In the genomic region with DNA sequence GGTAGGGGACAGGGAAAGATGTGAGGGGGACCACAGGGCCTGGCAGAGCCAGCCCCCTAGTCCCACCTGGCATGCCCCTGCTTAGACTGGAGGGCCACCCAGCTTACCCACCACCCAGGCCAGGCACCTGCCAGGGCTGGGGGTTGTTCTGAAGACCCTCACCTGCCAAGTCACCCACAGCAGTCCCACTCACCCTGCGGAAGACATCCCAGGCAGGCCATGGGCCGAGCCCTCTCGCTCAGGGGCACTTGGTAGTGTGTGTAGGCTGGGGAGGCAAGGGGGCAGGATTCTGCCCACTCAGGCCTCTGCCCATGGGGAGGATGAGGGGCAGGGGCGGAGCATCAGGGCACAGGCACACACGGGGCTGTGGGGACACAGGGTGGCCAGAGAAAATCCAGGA, we compare ENCODE assay signal across 12 cellular contexts. TPM values are rescaled to one million over a fixed set of nuclear protein-coding genes. Genes with fewer than 3 reads are reported as not detected.
A peak's percentile ranks its signal among the peaks of the same experiment; 100 is the strongest.
DNase-seq lines count a peak whose midpoint lies in the region; ATAC-seq and TF ChIP-seq lines count a peak whose summit lies in the region.
"Had no signal": no experiment of that assay in that cellular context is flagged by ENCODE, and none has a peak within 500 bp of the region (broad histone marks: within the 10 kb centered on the region; RNA-seq: fewer than 3 reads in every experiment).

No MANE protein-coding gene starts in this region.

- no peak for TF ChIP-seq POLR2A in transverse colon (IDR thresholded peaks at IDR 0.05)

- H3K36me3 ChIP-seq in RWPE2 (ENCODE audit: low read depth) (peaks cover 12% of the 10 kb centered on the region), esophagus (ENCODE audit: control insufficient read depth in 2 of 2, insufficient read depth in 2 of 2, low read length in 1 of 2) (no peaks in the 10 kb centered on the region), transverse colon (no peaks in the 10 kb centered on the region)

- peak overlapping the region; percentile 85 to 94 (median 93) for H3K27ac Mint-ChIP-seq in nephron
- H3K27ac Mint-ChIP-seq: CD4-positive, alpha-beta memory T cell; naive thymus-derived CD4-positive, alpha-beta T cell had no signal

- H3K9me3 ChIP-seq in RWPE2 (ENCODE audit: severe bottlenecking) (no peaks in the 10 kb centered on the region), esophagus (ENCODE audit: control insufficient read depth in 2 of 2, insufficient read depth in 1 of 2, low read depth in 1 of 2, low read length in 1 of 2) (no peaks in the 10 kb centered on the region), transverse colon (no peaks in the 10 kb centered on the region)

- no peak for ATAC-seq in RWPE2 (ENCODE audit: low read depth)
- ATAC-seq in GM21381 (IDR thresholded peaks at IDR 0.05; ENCODE audit: unreplicated experiment): no peak
- ATAC-seq: naive thymus-derived CD4-positive, alpha-beta T cell had no signal

- TF ChIP-seq CTCF in RWPE2 (IDR thresholded peaks at IDR 0.05; ENCODE audit: poor library complexity, severe bottlenecking): no peak
- no peak for TF ChIP-seq CTCF in nephron (IDR thresholded peaks at IDR 0.05; ENCODE audit: unreplicated experiment in 3 of 3)
- no peak for TF ChIP-seq CTCF in transverse colon (IDR thresholded peaks at IDR 0.05)

- H3K4me3 ChIP-seq in RWPE2 (ENCODE audit: severe bottlenecking) (no peak overlapping the region), esophagus (ENCODE audit: low read depth in 1 of 2, low read length in 2 of 2) (no peak overlapping the region), transverse colon (peak overlapping the region in 1 of 4 donors; percentile 19)

- H3K4me3 Mint-ChIP-seq in nephron: peak overlapping the region in 2 of 3 experiments; percentile 39 to 44
- H3K4me3 Mint-ChIP-seq: naive thymus-derived CD4-positive, alpha-beta T cell had no signal

- intact Hi-C loops in transverse colon (cut with DNase I; ENCODE audit: low total_unique reads): no loop called here

- H3K9me3 Mint-ChIP-seq in nephron: no peaks in the 10 kb centered on the region
- H3K9me3 Mint-ChIP-seq: CD4-positive, alpha-beta memory T cell; naive thymus-derived CD4-positive, alpha-beta T cell had no signal

- in situ Hi-C loops in transverse colon (cut with MboI; ENCODE audit: low pct_ligation_motif_present in 1 of 4, low pct_unique_long_range_greater_than_20kb in 1 of 4, low sequenced_read_pairs in 3 of 4): no loop called here

- TF ChIP-seq EP300 in transverse colon (IDR thresholded peaks at IDR 0.05; ENCODE audit: low read depth): no peak

- peaks cover 32% of the 10 kb centered on the region for H3K4me1 Mint-ChIP-seq in nephron

- no peaks in the 10 kb centered on the region for H3K36me3 Mint-ChIP-seq in nephron (ENCODE audit: low read depth)
- H3K36me3 Mint-ChIP-seq: naive thymus-derived CD4-positive, alpha-beta T cell had no signal

- DNase-seq in RWPE2 (ENCODE audit: low spot score) (peak; percentile 51), transverse colon (no peak), amygdala (lab: John Stamatoyannopoulos, UW) (no peak), activated gamma-delta T cell (lab: John Stamatoyannopoulos, UW) (no peak)
- DNase-seq in activated naive CD4-positive, alpha-beta T cell treated with anti-CD3 and anti-CD28 coated beads, Interleukin-2, amount 50 U/mL, for 16 hours: no peak
- DNase-seq: naive thymus-derived CD4-positive, alpha-beta T cell had no signal

- H3K27me3 ChIP-seq in RWPE2 (ENCODE audit: insufficient read depth, poor library complexity, severe bottlenecking) (no peaks in the 10 kb centered on the region), esophagus (ENCODE audit: control insufficient read depth in 1 of 2, insufficient read depth in 2 of 2, low read length in 2 of 2) (no peaks in the 10 kb centered on the region), transverse colon (no peaks in the 10 kb centered on the region)

- 67 to 70% methylated on average over 5 of the region's 5 CpGs for WGBS in esophagus, 2 donors
- 75% methylated on average over 5 of the region's 5 CpGs; no CpG with 5 or more reads in 1 of the 2 donors for WGBS in transverse colon (ENCODE audit: low coverage in 1 of 2), 2 donors

- H3K27me3 Mint-ChIP-seq in nephron (ENCODE audit: low read depth): no peaks in the 10 kb centered on the region
- H3K27me3 Mint-ChIP-seq: CD4-positive, alpha-beta memory T cell had no signal

- H3K27ac ChIP-seq in RWPE2 (ENCODE audit: poor library complexity, severe bottlenecking): peak overlapping the region; percentile 95
- peak overlapping the region; percentile 67 to 74 for H3K27ac ChIP-seq in esophagus (ENCODE audit: low read depth in 2 of 2, low read length in 1 of 2)
- peak overlapping the region; percentile 99 to 100 (median 99) for H3K27ac ChIP-seq in transverse colon
- H3K27ac ChIP-seq: HL-60, VCaP had no signal

- peaks cover 57% of the 10 kb centered on the region for H3K4me1 ChIP-seq in RWPE2 (ENCODE audit: insufficient read depth, poor library complexity, severe bottlenecking)
- peaks cover 20 to 53% of the 10 kb centered on the region in 2 donors for H3K4me1 ChIP-seq in esophagus (ENCODE audit: control insufficient read depth in 2 of 2, insufficient read depth in 2 of 2, low read length in 1 of 2)
- peaks cover 45 to 79% (median 70%) of the 10 kb centered on the region in 4 donors for H3K4me1 ChIP-seq in transverse colon

RNA-seq across cellular contexts. Expression of a gene that starts 4.0 kb away (rescaled TPM):
- 10 to 100 TPM; 34.2 to 47.3 TPM for polyA plus RNA-seq in esophagus
- total RNA-seq in transverse colon: 100 to 1,000 TPM; 157 to 369 (median 335) TPM

RNA-seq across cellular contexts. Expression of a gene that starts 7.2 kb away (rescaled TPM):
- 1 to 10 TPM; 5.9 to 8.8 TPM for polyA plus RNA-seq in esophagus
- total RNA-seq in transverse colon: 10 to 100 TPM; 24.9 to 96.1 (median 38.6) TPM

RNA-seq across cellular contexts. Expression of a gene that starts 19.9 kb away (rescaled TPM):
- polyA plus RNA-seq in esophagus: 10 to 100 TPM; 20.4 to 24.2 TPM
- 10 to 100 TPM; 38.0 to 54.9 (median 42.6) TPM for total RNA-seq in transverse colon

RNA-seq across cellular contexts. Expression of a gene that starts 33.3 kb away (rescaled TPM):
- 1 to 10 TPM; 3.7 to 4.5 TPM for polyA plus RNA-seq in esophagus
- 10 to 100 TPM in 1 of 4 donors, 1 to 10 TPM in 3; 1.2 to 10.8 (median 5.9) TPM for total RNA-seq in transverse colon
